ENCODE assay signal across 1 cellular context in the genomic region with DNA sequence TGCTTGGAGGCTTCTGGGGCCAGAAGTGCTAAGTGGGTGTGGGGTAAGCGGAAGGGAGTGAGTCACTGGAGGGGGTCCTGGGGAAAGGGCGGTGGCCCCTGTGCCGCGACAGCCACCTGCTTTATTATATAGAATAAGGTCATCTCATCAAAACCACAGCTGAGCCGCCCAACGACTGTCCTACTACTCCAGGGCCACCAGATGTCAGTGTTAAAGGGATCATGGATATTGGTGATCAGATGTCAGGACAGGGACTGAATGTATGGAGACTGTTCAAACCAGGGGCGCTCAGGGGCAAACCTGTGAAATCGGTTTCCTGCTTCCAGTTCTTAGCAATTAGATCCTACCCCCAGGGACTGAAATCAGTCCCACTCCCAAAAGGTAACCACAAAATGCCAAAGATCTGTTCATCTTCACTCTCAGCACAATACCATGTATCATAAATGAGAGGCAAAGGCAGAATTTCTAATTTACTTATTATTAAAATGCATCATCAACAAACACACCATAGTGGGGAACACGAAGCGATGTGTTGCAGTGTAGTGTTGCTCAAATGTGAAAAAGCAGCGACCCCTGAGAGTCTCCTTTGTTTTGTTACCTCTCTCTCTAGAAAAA.
TF ChIP-seq lines count a peak whose summit lies in the region.

No MANE protein-coding gene starts in this region.

TF ChIP-seq in HEK293, 187 proteins besides CTCF, POLR2A, EP300 and RAD21 (continued from another document):
- TF ChIP-seq, protein P1, sequence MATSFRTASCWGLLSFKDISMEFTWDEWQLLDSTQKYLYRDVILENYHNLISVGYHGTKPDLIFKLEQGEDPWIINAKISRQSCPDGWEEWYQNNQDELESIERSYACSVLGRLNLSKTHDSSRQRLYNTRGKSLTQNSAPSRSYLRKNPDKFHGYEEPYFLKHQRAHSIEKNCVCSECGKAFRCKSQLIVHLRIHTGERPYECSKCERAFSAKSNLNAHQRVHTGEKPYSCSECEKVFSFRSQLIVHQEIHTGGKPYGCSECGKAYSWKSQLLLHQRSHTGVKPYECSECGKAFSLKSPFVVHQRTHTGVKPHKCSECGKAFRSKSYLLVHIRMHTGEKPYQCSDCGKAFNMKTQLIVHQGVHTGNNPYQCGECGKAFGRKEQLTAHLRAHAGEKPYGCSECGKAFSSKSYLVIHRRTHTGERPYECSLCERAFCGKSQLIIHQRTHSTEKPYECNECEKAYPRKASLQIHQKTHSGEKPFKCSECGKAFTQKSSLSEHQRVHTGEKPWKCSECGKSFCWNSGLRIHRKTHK (tag by site-specific recombination; IDR thresholded peaks at IDR 0.05), result no peak
- TF ChIP-seq ZNF571 (tag by site-specific recombination; IDR thresholded peaks at IDR 0.05) (no peak), MYNN (tag by site-specific recombination; IDR thresholded peaks at IDR 0.05; ENCODE audit: borderline replicate concordance) (no peak), ZNF777 (tag by site-specific recombination; IDR thresholded peaks at IDR 0.05; ENCODE audit: borderline replicate concordance) (no peak), ZNF654 (tag by site-specific recombination; IDR thresholded peaks at IDR 0.05; ENCODE audit: low read depth) (peak; percentile 55), ZBTB7A (tag by site-specific recombination; IDR thresholded peaks at IDR 0.05; ENCODE audit: low read depth) (no peak), ZEB2 (tag by site-specific recombination; IDR thresholded peaks at IDR 0.05) (no peak), KLF9 (tag by site-specific recombination; IDR thresholded peaks at IDR 0.05; ENCODE audit: low read depth) (no peak), ZNF473 (tag by site-specific recombination; IDR thresholded peaks at IDR 0.05) (no peak), ZNF610 (tag by site-specific recombination; IDR thresholded peaks at IDR 0.05; ENCODE audit: borderline replicate concordance) (no peak), KLF1 (tag by site-specific recombination; IDR thresholded peaks at IDR 0.05) (peak; percentile 54), TCF7L2 (IDR thresholded peaks at IDR 0.05; ENCODE audit: borderline replicate concordance, low read depth, low read length) (no peak), YY2 (tag by site-specific recombination; IDR thresholded peaks at IDR 0.05) (no peak), ZNF121 (tag by site-specific recombination; IDR thresholded peaks at IDR 0.05) (no peak), ZFHX2 (tag by site-specific recombination; conservative IDR thresholded peaks at IDR 0.05) (no peak), ZNF513 (tag by site-specific recombination; IDR thresholded peaks at IDR 0.05) (no peak), ZNF433 (tag by site-specific recombination; IDR thresholded peaks at IDR 0.05; ENCODE audit: low read depth) (no peak), ZNF530 (tag by site-specific recombination; IDR thresholded peaks at IDR 0.05; ENCODE audit: low read depth) (no peak), ZNF501 (tag by site-specific recombination; IDR thresholded peaks at IDR 0.05) (no peak), PATZ1 (tag by site-specific recombination; IDR thresholded peaks at IDR 0.05) (peak; percentile 46; the same call in 1 of the 2 replicates), KLF8 (tag by site-specific recombination; IDR thresholded peaks at IDR 0.05) (no peak), MEIS1 (CRISPR knock-in tag; IDR thresholded peaks at IDR 0.05; ENCODE audit: borderline replicate concordance) (no peak), ZNF677 (tag by site-specific recombination; IDR thresholded peaks at IDR 0.05) (no peak)
- TF ChIP-seq, protein P2, sequence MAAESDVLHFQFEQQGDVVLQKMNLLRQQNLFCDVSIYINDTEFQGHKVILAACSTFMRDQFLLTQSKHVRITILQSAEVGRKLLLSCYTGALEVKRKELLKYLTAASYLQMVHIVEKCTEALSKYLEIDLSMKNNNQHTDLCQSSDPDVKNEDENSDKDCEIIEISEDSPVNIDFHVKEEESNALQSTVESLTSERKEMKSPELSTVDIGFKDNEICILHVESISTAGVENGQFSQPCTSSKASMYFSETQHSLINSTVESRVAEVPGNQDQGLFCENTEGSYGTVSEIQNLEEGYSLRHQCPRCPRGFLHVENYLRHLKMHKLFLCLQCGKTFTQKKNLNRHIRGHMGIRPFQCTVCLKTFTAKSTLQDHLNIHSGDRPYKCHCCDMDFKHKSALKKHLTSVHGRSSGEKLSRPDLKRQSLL (tag by site-specific recombination; IDR thresholded peaks at IDR 0.05), result no peak
- TF ChIP-seq, protein P3, sequence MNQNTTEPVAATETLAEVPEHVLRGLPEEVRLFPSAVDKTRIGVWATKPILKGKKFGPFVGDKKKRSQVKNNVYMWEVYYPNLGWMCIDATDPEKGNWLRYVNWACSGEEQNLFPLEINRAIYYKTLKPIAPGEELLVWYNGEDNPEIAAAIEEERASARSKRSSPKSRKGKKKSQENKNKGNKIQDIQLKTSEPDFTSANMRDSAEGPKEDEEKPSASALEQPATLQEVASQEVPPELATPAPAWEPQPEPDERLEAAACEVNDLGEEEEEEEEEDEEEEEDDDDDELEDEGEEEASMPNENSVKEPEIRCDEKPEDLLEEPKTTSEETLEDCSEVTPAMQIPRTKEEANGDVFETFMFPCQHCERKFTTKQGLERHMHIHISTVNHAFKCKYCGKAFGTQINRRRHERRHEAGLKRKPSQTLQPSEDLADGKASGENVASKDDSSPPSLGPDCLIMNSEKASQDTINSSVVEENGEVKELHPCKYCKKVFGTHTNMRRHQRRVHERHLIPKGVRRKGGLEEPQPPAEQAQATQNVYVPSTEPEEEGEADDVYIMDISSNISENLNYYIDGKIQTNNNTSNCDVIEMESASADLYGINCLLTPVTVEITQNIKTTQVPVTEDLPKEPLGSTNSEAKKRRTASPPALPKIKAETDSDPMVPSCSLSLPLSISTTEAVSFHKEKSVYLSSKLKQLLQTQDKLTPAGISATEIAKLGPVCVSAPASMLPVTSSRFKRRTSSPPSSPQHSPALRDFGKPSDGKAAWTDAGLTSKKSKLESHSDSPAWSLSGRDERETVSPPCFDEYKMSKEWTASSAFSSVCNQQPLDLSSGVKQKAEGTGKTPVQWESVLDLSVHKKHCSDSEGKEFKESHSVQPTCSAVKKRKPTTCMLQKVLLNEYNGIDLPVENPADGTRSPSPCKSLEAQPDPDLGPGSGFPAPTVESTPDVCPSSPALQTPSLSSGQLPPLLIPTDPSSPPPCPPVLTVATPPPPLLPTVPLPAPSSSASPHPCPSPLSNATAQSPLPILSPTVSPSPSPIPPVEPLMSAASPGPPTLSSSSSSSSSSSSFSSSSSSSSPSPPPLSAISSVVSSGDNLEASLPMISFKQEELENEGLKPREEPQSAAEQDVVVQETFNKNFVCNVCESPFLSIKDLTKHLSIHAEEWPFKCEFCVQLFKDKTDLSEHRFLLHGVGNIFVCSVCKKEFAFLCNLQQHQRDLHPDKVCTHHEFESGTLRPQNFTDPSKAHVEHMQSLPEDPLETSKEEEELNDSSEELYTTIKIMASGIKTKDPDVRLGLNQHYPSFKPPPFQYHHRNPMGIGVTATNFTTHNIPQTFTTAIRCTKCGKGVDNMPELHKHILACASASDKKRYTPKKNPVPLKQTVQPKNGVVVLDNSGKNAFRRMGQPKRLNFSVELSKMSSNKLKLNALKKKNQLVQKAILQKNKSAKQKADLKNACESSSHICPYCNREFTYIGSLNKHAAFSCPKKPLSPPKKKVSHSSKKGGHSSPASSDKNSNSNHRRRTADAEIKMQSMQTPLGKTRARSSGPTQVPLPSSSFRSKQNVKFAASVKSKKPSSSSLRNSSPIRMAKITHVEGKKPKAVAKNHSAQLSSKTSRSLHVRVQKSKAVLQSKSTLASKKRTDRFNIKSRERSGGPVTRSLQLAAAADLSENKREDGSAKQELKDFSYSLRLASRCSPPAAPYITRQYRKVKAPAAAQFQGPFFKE (tag by site-specific recombination; IDR thresholded peaks at IDR 0.05; ENCODE audit: borderline replicate concordance), result no peak
